ENCODE assay signal across 2 cellular contexts in genomic region chr16:85621698-85622433, GRCh38.
TF ChIP-seq lines count a peak whose summit lies in the region.

No MANE protein-coding gene starts in this region.

TF ChIP-seq in HEK293, 187 proteins besides CTCF, POLR2A, EP300 and RAD21 (continues in another document):
- TF ChIP-seq ZNF280D (tag by site-specific recombination; IDR thresholded peaks at IDR 0.05) (no peak), ZFP3 (tag by site-specific recombination; IDR thresholded peaks at IDR 0.05; ENCODE audit: low read depth) (peak; percentile 77), ZNF37A (tag by site-specific recombination; IDR thresholded peaks at IDR 0.05) (no peak), ZFP41 (tag by site-specific recombination; IDR thresholded peaks at IDR 0.05; ENCODE audit: borderline replicate concordance) (no peak), ZNF280C (tag by site-specific recombination; IDR thresholded peaks at IDR 0.05) (no peak), REST (tag by site-specific recombination; IDR thresholded peaks at IDR 0.05) (peak; percentile 72), ZNF391 (tag by site-specific recombination; IDR thresholded peaks at IDR 0.05; ENCODE audit: borderline replicate concordance, low read depth) (no peak), KLF17 (tag by site-specific recombination; IDR thresholded peaks at IDR 0.05) (no peak), ZNF747 (tag by site-specific recombination; IDR thresholded peaks at IDR 0.05) (no peak), ZBTB7A (tag by site-specific recombination; IDR thresholded peaks at IDR 0.05; ENCODE audit: low read depth) (no peak), ZNF558 (tag by site-specific recombination; IDR thresholded peaks at IDR 0.05) (no peak), ZBTB26 (tag by site-specific recombination; optimal IDR thresholded peaks at IDR 0.05) (no peak), RBAK (tag by site-specific recombination; IDR thresholded peaks at IDR 0.05) (no peak), ZNF157 (tag by site-specific recombination; IDR thresholded peaks at IDR 0.05) (no peak), SETDB1 (IDR thresholded peaks at IDR 0.05; ENCODE audit: insufficient read length, low read length) (no peak), HOXD13 (CRISPR knock-in tag; IDR thresholded peaks at IDR 0.05; ENCODE audit: borderline replicate concordance) (no peak), ZNF624 (tag by site-specific recombination; IDR thresholded peaks at IDR 0.05) (no peak)

TF ChIP-seq in HepG2, 621 proteins besides CTCF, POLR2A, EP300 and RAD21 (continued from another document and continues in another):
- TF ChIP-seq MXD3 (CRISPR knock-in tag; IDR thresholded peaks at IDR 0.05) (0 out of 2 replicates have a peak, but pooled peaks have one; percentile 28), KDM5B (CRISPR knock-in tag; IDR thresholded peaks at IDR 0.05; ENCODE audit: borderline replicate concordance) (no peak), PLRG1 (conservative IDR thresholded peaks at IDR 0.05) (no peak), TARDBP (CRISPR knock-in tag; IDR thresholded peaks at IDR 0.05) (peak; percentile 90), ZNF205 (CRISPR knock-in tag; IDR thresholded peaks at IDR 0.05) (no peak), ZFP36L1 (CRISPR knock-in tag; IDR thresholded peaks at IDR 0.05) (no peak; the same call in 1 of the 2 replicates), ZNF317 (CRISPR knock-in tag; IDR thresholded peaks at IDR 0.05) (peak; percentile 40; the same call in 1 of the 2 replicates), MYPOP (CRISPR knock-in tag; IDR thresholded peaks at IDR 0.05) (no peak), STAT6 (CRISPR knock-in tag; IDR thresholded peaks at IDR 0.05; ENCODE audit: borderline replicate concordance) (no peak), HDAC1 (CRISPR knock-in tag; IDR thresholded peaks at IDR 0.05) (peak; percentile 69; the same call in 1 of the 2 replicates), ZBED4 (CRISPR knock-in tag; IDR thresholded peaks at IDR 0.05; ENCODE audit: borderline replicate concordance) (no peak), ZNF672 (CRISPR knock-in tag; IDR thresholded peaks at IDR 0.05) (no peak), GRHL1 (CRISPR knock-in tag; conservative IDR thresholded peaks at IDR 0.05) (no peak), MBD4 (IDR thresholded peaks at IDR 0.05; ENCODE audit: borderline replicate concordance, low read length) (no peak), HMGXB3 (CRISPR knock-in tag; IDR thresholded peaks at IDR 0.05; ENCODE audit: borderline replicate concordance) (no peak), ZNF598 (CRISPR knock-in tag; IDR thresholded peaks at IDR 0.05; ENCODE audit: borderline replicate concordance) (peak; percentile 84), ZNF749 (CRISPR knock-in tag; IDR thresholded peaks at IDR 0.05; ENCODE audit: borderline replicate concordance) (no peak), HMG20B (CRISPR knock-in tag; conservative IDR thresholded peaks at IDR 0.05) (no peak), ZNF614 (CRISPR knock-in tag; IDR thresholded peaks at IDR 0.05; ENCODE audit: borderline replicate concordance) (peak; percentile 76; the same call in 1 of the 2 replicates), IKZF5 (CRISPR knock-in tag; IDR thresholded peaks at IDR 0.05) (peak; percentile 42; the same call in 1 of the 2 replicates), ZNF747 (CRISPR knock-in tag; IDR thresholded peaks at IDR 0.05; ENCODE audit: borderline replicate concordance) (0 out of 2 replicates have a peak, but pooled peaks have one; percentile 17), KAT2B (IDR thresholded peaks at IDR 0.05; ENCODE audit: borderline replicate concordance, low read depth, low read length) (no peak), ZNF709 (CRISPR knock-in tag; IDR thresholded peaks at IDR 0.05) (no peak), SP4 (CRISPR knock-in tag; IDR thresholded peaks at IDR 0.05) (no peak), ZXDC (CRISPR knock-in tag; IDR thresholded peaks at IDR 0.05) (no peak), ZNF883 (CRISPR knock-in tag; IDR thresholded peaks at IDR 0.05; ENCODE audit: not compliant biosample characterization) (peak; percentile 27), SRY (CRISPR knock-in tag; IDR thresholded peaks at IDR 0.05) (no peak), ZNF124 (CRISPR knock-in tag; IDR thresholded peaks at IDR 0.05) (peak; percentile 70), MAX (IDR thresholded peaks at IDR 0.05) (peak; percentile 49; the same call in 1 of the 2 replicates), NCOA2 (CRISPR knock-in tag; IDR thresholded peaks at IDR 0.05) (no peak), SMARCC2 (IDR thresholded peaks at IDR 0.05) (no peak), ZIK1 (CRISPR knock-in tag; IDR thresholded peaks at IDR 0.05; ENCODE audit: borderline replicate concordance, low read depth) (no peak), YY1 (IDR thresholded peaks at IDR 0.05; ENCODE audit: insufficient read depth, insufficient replicate concordance, low read depth, low read length) (peak; percentile 41), SALL2 (CRISPR knock-in tag; IDR thresholded peaks at IDR 0.05) (0 out of 2 replicates have a peak, but pooled peaks have one; percentile 43)
